In the genomic region with DNA sequence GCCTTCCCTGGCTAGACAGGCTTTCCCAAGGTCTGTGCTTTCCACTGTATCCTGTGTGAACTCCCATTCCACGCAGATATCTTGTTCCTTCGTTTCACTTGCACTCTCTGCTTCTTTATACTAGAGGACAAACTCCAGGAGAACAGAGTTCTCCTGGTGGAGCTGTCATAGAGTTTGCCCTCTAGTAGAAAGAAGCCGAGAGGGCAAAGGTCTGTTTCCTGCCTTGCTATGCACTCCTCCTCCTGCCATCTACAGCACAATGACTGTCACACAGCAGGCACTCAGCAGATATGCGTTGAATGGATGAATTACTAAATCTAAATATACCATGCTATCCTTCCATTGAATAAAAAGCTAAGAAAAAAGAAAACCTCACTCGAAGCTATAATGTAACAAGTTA, we compare ENCODE assay signal across 19 cellular contexts.
DNase-seq lines count a peak whose midpoint lies in the region; ATAC-seq and TF ChIP-seq lines count a peak whose summit lies in the region.
"Had no signal": no experiment of that assay in that cellular context is flagged by ENCODE, and none has a peak within 500 bp of the region (broad histone marks: within the 10 kb centered on the region; RNA-seq: fewer than 3 reads in every experiment).

No MANE protein-coding gene starts in this region.

- H3K4me2 ChIP-seq in OCI-LY7 (ENCODE audit: low read length) = peak overlapping the region; percentile 56; the same call in 1 of the 2 replicates
- H3K4me2 ChIP-seq: A549 had no signal

- H3K27me3 Mint-ChIP-seq in activated CD4-positive, alpha-beta T cell treated with anti-CD3 and anti-CD28 coated beads, Interleukin-2, amount 10 ng/mL, durations not matched to agents 7 days and 5 days = peaks cover 27% of the 10 kb centered on the region
- no peaks in the 10 kb centered on the region for H3K27me3 Mint-ChIP-seq in progenitor cell of endocrine pancreas

- no peak for TF ChIP-seq EP300 in esophagus muscularis mucosa (IDR thresholded peaks at IDR 0.05)

- 88% methylated on average over 5 of the region's 5 CpGs for WGBS in esophagus muscularis mucosa

- no peak overlapping the region for H3K4me3 Mint-ChIP-seq in activated CD4-positive, alpha-beta T cell treated with anti-CD3 and anti-CD28 coated beads, Interleukin-2, amount 10 ng/mL, durations not matched to agents 7 days and 5 days
- H3K4me3 Mint-ChIP-seq in progenitor cell of endocrine pancreas (ENCODE audit: low read depth) = no peak overlapping the region

- CTCF ChIA-PET in activated CD4-positive, alpha-beta T cell treated with anti-CD3 and anti-CD28 coated beads, Interleukin-2, amount 10 ng/mL, durations not matched to agents 7 days and 5 days (lab: Charles Lee) = no interaction called here
- CTCF ChIA-PET in OCI-LY7 (lab: Charles Lee; ENCODE audit: unreplicated experiment) = interaction anchor here (1.0 kb wide), 1 partner anchor 9 kb away, joined by 3 read pairs; no protein-coding TSS in a partner anchor

- H3K9me3 Mint-ChIP-seq in activated CD4-positive, alpha-beta T cell treated with anti-CD3 and anti-CD28 coated beads, Interleukin-2, amount 10 ng/mL, durations not matched to agents 7 days and 5 days = peaks cover 7% of the 10 kb centered on the region
- no peaks in the 10 kb centered on the region for H3K9me3 Mint-ChIP-seq in progenitor cell of endocrine pancreas (ENCODE audit: low read depth)

- H3K9me2 ChIP-seq in OCI-LY7 (ENCODE audit: insufficient read depth, low read length) = no peaks in the 10 kb centered on the region

- H3K36me3 ChIP-seq in OCI-LY7 (ENCODE audit: insufficient read depth, low read length) (no peaks in the 10 kb centered on the region), esophagus muscularis mucosa (no peaks in the 10 kb centered on the region)
- H3K36me3 ChIP-seq: heart left ventricle, pancreas, upper lobe of left lung had no signal

- peak; percentile 21 for DNase-seq in activated CD4-positive, alpha-beta T cell treated with anti-CD3 and anti-CD28 coated beads, Interleukin-2, amount 10 ng/mL, durations not matched to agents 7 days and 5 days
- DNase-seq in activated CD4-positive, alpha-beta T cell treated with anti-CD3 and anti-CD28 coated beads, Interleukin-2, amount 50 U/mL, for 1 hour = no peak
- DNase-seq in OCI-LY7 (ENCODE audit: low spot score) (no peak), esophagus muscularis mucosa (ENCODE audit: extremely low spot score) (peak; percentile 14), progenitor cell of endocrine pancreas (ENCODE audit: low spot score, unreplicated experiment) (no peak), NCI-H226 (no peak), NCI-H446 (lab: John Stamatoyannopoulos, UW) (no peak)
- DNase-seq: activated naive CD4-positive, alpha-beta T cell; heart left ventricle; islet precursor cell; NCI-H1930; NCI-H524; pancreas; upper lobe of left lung had no signal

- intact Hi-C loops in OCI-LY7 (cut with micrococcal nuclease; ENCODE audit: unreplicated experiment) (loop anchor here (10.0 kb wide), 1 partner anchor 368 kb away; no protein-coding TSS in a partner anchor), esophagus muscularis mucosa (cut with DNase I) (no loop called here)

- no peak overlapping the region for H3K27ac ChIP-seq in OCI-LY7 (ENCODE audit: low read depth, low read length, poor library complexity, severe bottlenecking)
- no peak overlapping the region for H3K27ac ChIP-seq in esophagus muscularis mucosa (replicated peaks in 1 of 4)
- H3K27ac ChIP-seq: A549, C4-2B, heart left ventricle, pancreas, SK-N-MC, skin epidermis, upper lobe of left lung had no signal

- no peaks in the 10 kb centered on the region for H3K9me3 ChIP-seq in OCI-LY7 (ENCODE audit: low read length)
- no peaks in the 10 kb centered on the region for H3K9me3 ChIP-seq in esophagus muscularis mucosa
- H3K9me3 ChIP-seq: A549, heart left ventricle, pancreas, upper lobe of left lung had no signal

- no peak for TF ChIP-seq POLR2A in esophagus muscularis mucosa (IDR thresholded peaks at IDR 0.05; ENCODE audit: low read depth)

- POLR2A ChIA-PET in activated CD4-positive, alpha-beta T cell treated with anti-CD3 and anti-CD28 coated beads, Interleukin-2, amount 10 ng/mL, durations not matched to agents 7 days and 5 days (lab: Charles Lee) = no interaction called here
- POLR2A ChIA-PET in OCI-LY7 (lab: Charles Lee) = interaction anchor here (0.9 to 6.6 kb wide), 7 partner anchors 8 to 181 kb away, joined by 3 to 54 read pairs (median 4); no protein-coding TSS in a partner anchor

- H3K27me3 ChIP-seq in esophagus muscularis mucosa = no peaks in the 10 kb centered on the region
- H3K27me3 ChIP-seq: heart left ventricle, pancreas, upper lobe of left lung had no signal

- H3K4me1 Mint-ChIP-seq in activated CD4-positive, alpha-beta T cell treated with anti-CD3 and anti-CD28 coated beads, Interleukin-2, amount 10 ng/mL, durations not matched to agents 7 days and 5 days = peaks cover 30% of the 10 kb centered on the region
- H3K4me1 Mint-ChIP-seq in progenitor cell of endocrine pancreas (ENCODE audit: low read depth) = peaks cover 36% of the 10 kb centered on the region

- ATAC-seq in GM19351 (IDR thresholded peaks at IDR 0.05; ENCODE audit: unreplicated experiment) = no peak
- ATAC-seq: A549, heart left ventricle had no signal

- H2AFZ ChIP-seq in OCI-LY7 (ENCODE audit: low read length) = no peak overlapping the region

- H3K27ac Mint-ChIP-seq in activated CD4-positive, alpha-beta T cell treated with anti-CD3 and anti-CD28 coated beads, Interleukin-2, amount 10 ng/mL, durations not matched to agents 7 days and 5 days = peak overlapping the region; percentile 83
- H3K27ac Mint-ChIP-seq in progenitor cell of endocrine pancreas = peak overlapping the region; percentile 18

- H4K20me1 ChIP-seq in OCI-LY7 (ENCODE audit: insufficient read depth, low read length) = no peaks in the 10 kb centered on the region; the same call in 1 of the 2 replicates

- peaks cover 18% of the 10 kb centered on the region for H3K36me3 Mint-ChIP-seq in activated CD4-positive, alpha-beta T cell treated with anti-CD3 and anti-CD28 coated beads, Interleukin-2, amount 10 ng/mL, durations not matched to agents 7 days and 5 days (ENCODE audit: low read depth)
- peaks cover 2% of the 10 kb centered on the region for H3K36me3 Mint-ChIP-seq in progenitor cell of endocrine pancreas (ENCODE audit: insufficient read depth)

- no peak overlapping the region for H3K4me3 ChIP-seq in OCI-LY7 (ENCODE audit: low read depth, low read length, poor library complexity, severe bottlenecking)
- H3K4me3 ChIP-seq in esophagus muscularis mucosa = no peak overlapping the region
- H3K4me3 ChIP-seq: A549, heart left ventricle, pancreas, SK-N-MC, skin epidermis, upper lobe of left lung had no signal

- TF ChIP-seq CTCF in OCI-LY7 (conservative IDR thresholded peaks at IDR 0.05; ENCODE audit: low read length) (no peak), esophagus muscularis mucosa (IDR thresholded peaks at IDR 0.05) (no peak), progenitor cell of endocrine pancreas (IDR thresholded peaks at IDR 0.05; ENCODE audit: unreplicated experiment) (no peak)

- no TSS peak for BruUV-seq in OCI-LY7 (replicated peaks; lab: Mats Ljungman, UMichigan)

- H3K4me1 ChIP-seq in OCI-LY7 (ENCODE audit: insufficient read depth, low read length, poor library complexity, severe bottlenecking) (peaks cover 47% of the 10 kb centered on the region), esophagus muscularis mucosa (peaks cover 6 to 46% (median 25%) of the 10 kb centered on the region in 4 donors)
- H3K4me1 ChIP-seq: A549 had no signal

- H3K79me2 ChIP-seq in OCI-LY7 (ENCODE audit: insufficient read depth, low read depth, low read length) = peaks cover 16% of the 10 kb centered on the region; the same call in 1 of the 2 replicates

Comparison
In these comparisons a context has a peak if more than half of its experiments do, and no peak if none do; other contexts are left out.
1. DNase-seq: peak in activated CD4-positive, alpha-beta T cell treated with anti-CD3 and anti-CD28 coated beads, Interleukin-2, amount 10 ng/mL, durations not matched to agents 7 days and 5 days (single experiment) and esophagus muscularis mucosa (single experiment); none in activated CD4-positive, alpha-beta T cell treated with anti-CD3 and anti-CD28 coated beads, Interleukin-2, amount 50 U/mL, for 1 hour (single experiment), OCI-LY7 (single experiment), progenitor cell of endocrine pancreas (single experiment), NCI-H226 (single experiment) and NCI-H446 (0 of 2).